ENCODE assay signal across 13 cellular contexts in genomic region chr3:8982509-8982908, GRCh38. TPM values are rescaled to one million over a fixed set of nuclear protein-coding genes. Genes with fewer than 3 reads are reported as not detected.
DNase-seq lines count a peak whose midpoint lies in the region; ATAC-seq lines count a peak whose summit lies in the region.
"Had no signal": no experiment of that assay in that cellular context is flagged by ENCODE, and none has a peak within 500 bp of the region (broad histone marks: within the 10 kb centered on the region; RNA-seq: fewer than 3 reads in every experiment).

No MANE protein-coding gene starts in this region.

- no peak overlapping the region for H4K8ac ChIP-seq in trophoblast cell (ENCODE audit: low read depth, low read length)

- H4K91ac ChIP-seq in trophoblast cell (ENCODE audit: low read depth, low read length): no peak overlapping the region

- DNase-seq in EH (ENCODE audit: low read depth) (peak; percentile 43), LHCN-M2 (ENCODE audit: low read depth) (peak; percentile 10), amniotic epithelial cell (ENCODE audit: low read depth) (peak; percentile 22), midbrain (lab: John Stamatoyannopoulos, UW) (peak; percentile 7), trophoblast cell (no peak), NCI-H2107 (lab: John Stamatoyannopoulos, UW) (no peak), aorta (no peak)
- DNase-seq: activated naive CD4-positive, alpha-beta T cell treated with anti-CD3 and anti-CD28 coated beads, Interleukin-2, amount 10 ng/mL, durations not matched to agents 7 days and 5 days; DMS79; immature natural killer cell had no signal

- no peak overlapping the region for H2BK5ac ChIP-seq in trophoblast cell (ENCODE audit: low read depth, low read length, poor library complexity)

- H3K18ac ChIP-seq in trophoblast cell (ENCODE audit: low read length): no peak overlapping the region

- H3K4me2 ChIP-seq in trophoblast cell (ENCODE audit: low read length): no peak overlapping the region

- H4K12ac ChIP-seq in trophoblast cell (ENCODE audit: low read depth, low read length): no peak overlapping the region

- H3K4me1 ChIP-seq in trophoblast cell (ENCODE audit: control insufficient read depth in 1 of 2, insufficient read depth in 2 of 2, low read length in 2 of 2): peaks cover 4 to 6% of the 10 kb centered on the region in 2 experiments
- H3K4me1 ChIP-seq in aorta (ENCODE audit: control insufficient read depth in 1 of 2, insufficient read depth in 2 of 2, low read length in 2 of 2): no peaks in the 10 kb centered on the region

- no peak overlapping the region for H3K14ac ChIP-seq in trophoblast cell (ENCODE audit: low read length)

- H2AFZ ChIP-seq in trophoblast cell (ENCODE audit: insufficient read depth, low read length, poor library complexity): no peak overlapping the region

- H2BK120ac ChIP-seq in trophoblast cell (ENCODE audit: insufficient read depth, low read length, poor library complexity): no peak overlapping the region

- intact Hi-C loops in aorta (cut with DNase I): no loop called here

- H3K27me3 ChIP-seq in trophoblast cell (ENCODE audit: insufficient read depth, low read length): no peaks in the 10 kb centered on the region
- no peaks in the 10 kb centered on the region for H3K27me3 ChIP-seq in aorta (ENCODE audit: control insufficient read depth in 1 of 2, insufficient read depth in 2 of 2, low read length in 1 of 2)
- H3K27me3 ChIP-seq: cardiac muscle cell had no signal

- no peak overlapping the region for H3K4ac ChIP-seq in trophoblast cell (ENCODE audit: low read depth, low read length)

- ATAC-seq in HG03159 (IDR thresholded peaks at IDR 0.05; ENCODE audit: unreplicated experiment) (no peak), aorta (ENCODE audit: low FRiP score) (no peak)
- ATAC-seq: gastroesophageal sphincter had no signal

- H3K79me1 ChIP-seq in trophoblast cell (ENCODE audit: low read length): peaks cover 5% of the 10 kb centered on the region

- H2AK5ac ChIP-seq in trophoblast cell (ENCODE audit: low read length): no peak overlapping the region

- no peak overlapping the region for H3K4me3 ChIP-seq in trophoblast cell (ENCODE audit: low read depth, low read length)
- no peak overlapping the region for H3K4me3 ChIP-seq in aorta (ENCODE audit: low read length in 2 of 2)
- H3K4me3 ChIP-seq: cardiac muscle cell, gastroesophageal sphincter had no signal

- H3K9me3 ChIP-seq in trophoblast cell (ENCODE audit: insufficient read depth, low read depth, low read length): peaks cover 3% of the 10 kb centered on the region
- peaks cover 5% of the 10 kb centered on the region for H3K9me3 ChIP-seq in aorta (ENCODE audit: control insufficient read depth, low read length)

- WGBS in trophoblast cell (ENCODE audit: extremely low coverage, insufficient coverage, insufficient read length): no CpG with 5 or more reads among the region's 5 CpGs
- 47 to 68% methylated on average over 5 of the region's 5 CpGs for WGBS in aorta, 2 donors

- H3K23ac ChIP-seq in trophoblast cell (ENCODE audit: low read length): no peak overlapping the region

- no peak overlapping the region for H3K9ac ChIP-seq in trophoblast cell (ENCODE audit: low read length)

- no peak overlapping the region for H2BK12ac ChIP-seq in trophoblast cell (ENCODE audit: low read length)

- H3K36me3 ChIP-seq in trophoblast cell (ENCODE audit: control insufficient read depth in 1 of 2, insufficient read depth in 2 of 2, low read length in 2 of 2): no peaks in the 10 kb centered on the region
- H3K36me3 ChIP-seq in aorta (ENCODE audit: control insufficient read depth in 1 of 2, insufficient read depth in 2 of 2, low read length in 1 of 2): no peaks in the 10 kb centered on the region
- H3K36me3 ChIP-seq: cardiac muscle cell, gastroesophageal sphincter had no signal

- H3K79me2 ChIP-seq in trophoblast cell (ENCODE audit: control insufficient read depth, insufficient read depth, low read length, poor library complexity): no peaks in the 10 kb centered on the region

- H3K27ac ChIP-seq in trophoblast cell (ENCODE audit: low read depth, low read length): no peak overlapping the region
- no peak overlapping the region for H3K27ac ChIP-seq in aorta (ENCODE audit: low read depth in 1 of 2, low read length in 2 of 2)
- H3K27ac ChIP-seq: cardiac muscle cell, gastroesophageal sphincter had no signal

RNA-seq across cellular contexts. Expression of gene RAD18, which starts 19.2 kb away (rescaled TPM):
- total RNA-seq in LHCN-M2 (2014; rRNA removed) (25.7 and 26.8 TPM in 2 replicates), aorta (10 to 100 TPM in 1 of 2 donors, 1 to 10 TPM in 1; 7.1 to 12.1 TPM)
- polyA plus RNA-seq in LHCN-M2 (2012): 7.5 TPM
- 12.2 and 12.7 TPM in 2 replicates for polyA plus RNA-seq in trophoblast cell (2013)
- 1 to 10 TPM; 2.5 to 2.9 TPM for polyA plus RNA-seq in aorta

Comparison
In these comparisons a context has a peak if more than half of its experiments do, and no peak if none do; other contexts are left out.
1. DNase-seq: peak in EH (single experiment), LHCN-M2 (single experiment), amniotic epithelial cell (single experiment) and midbrain (single experiment); none in trophoblast cell (0 of 2), NCI-H2107 (single experiment) and aorta (0 of 2).